ENCODE assay signal across 10 cellular contexts in the genomic region with DNA sequence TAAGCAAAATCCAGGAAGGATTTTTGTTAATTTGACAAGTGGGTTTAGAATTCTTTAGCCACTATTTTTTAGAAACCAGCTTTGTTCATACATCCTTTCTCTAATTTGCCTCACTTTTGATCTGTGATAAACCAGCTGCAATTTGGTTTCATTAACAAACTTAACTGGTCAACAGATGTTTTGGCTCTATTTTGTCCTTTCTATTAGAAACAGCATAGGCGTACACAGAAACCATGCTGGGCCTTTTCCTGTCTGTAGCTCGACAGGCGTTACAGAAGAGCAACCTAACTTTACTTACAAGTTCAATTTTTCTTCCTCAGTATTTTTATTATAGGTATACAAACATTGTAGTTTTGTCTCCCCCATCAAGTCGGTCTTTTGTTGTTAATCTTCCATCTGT. TPM values are rescaled to one million over a fixed set of nuclear protein-coding genes. Genes with fewer than 3 reads are reported as not detected.
DNase-seq lines count a peak whose midpoint lies in the region; ATAC-seq and TF ChIP-seq lines count a peak whose summit lies in the region.
"Had no signal": no experiment of that assay in that cellular context is flagged by ENCODE, and none has a peak within 500 bp of the region (broad histone marks: within the 10 kb centered on the region; RNA-seq: fewer than 3 reads in every experiment).

No MANE protein-coding gene starts in this region.

- H4K20me1 ChIP-seq in IMR-90 (ENCODE audit: insufficient read depth, low read length): peaks cover 27% of the 10 kb centered on the region

- no peak overlapping the region for H2BK15ac ChIP-seq in IMR-90 (ENCODE audit: low read depth, low read length)

- ATAC-seq in activated naive CD4-positive, alpha-beta T cell treated with anti-CD3 and anti-CD28 coated beads, Interleukin-2, amount 50 U/mL, for 72 hours: no peak
- ATAC-seq in IMR-90 (ENCODE audit: low read depth): peak; percentile 44; the same call in 1 of the 2 replicates

- BruUV-seq in IMR-90 (replicated peaks; lab: Mats Ljungman, UMichigan): no TSS peak

- no peak for DNase-seq in activated naive CD4-positive, alpha-beta T cell treated with anti-CD3 and anti-CD28 coated beads, Interleukin-2, amount 50 U/mL, for 72 hours (ENCODE audit: low spot score in 2 of 2)
- no peak for DNase-seq in activated naive CD4-positive, alpha-beta T cell treated with Interleukin-2 at 50 U/mL for 16 hours
- DNase-seq in IMR-90 (no peak), colonic mucosa (no peak), testis (no peak), NCI-H187 treated with DMSO at 0.1 percent for 48 hours (lab: John Stamatoyannopoulos, UW) (no peak), islet precursor cell (no peak), KG1 (lab: John Stamatoyannopoulos, UW) (no peak)
- DNase-seq: aorta had no signal

- no peak overlapping the region for H3K4ac ChIP-seq in IMR-90 (ENCODE audit: low read depth, low read length)

- H4K91ac ChIP-seq in IMR-90 (ENCODE audit: insufficient read depth, low read depth, low read length): no peak overlapping the region

- H2AK9ac ChIP-seq in IMR-90 (replicated peaks; ENCODE audit: low read depth, low read length, poor library complexity): no peak overlapping the region

- TF ChIP-seq CTCF in IMR-90 (conservative IDR thresholded peaks at IDR 0.05; ENCODE audit: low read depth, low read length): no peak
- no peak for TF ChIP-seq CTCF in colonic mucosa (IDR thresholded peaks at IDR 0.05)
- no peak for TF ChIP-seq CTCF in testis (IDR thresholded peaks at IDR 0.05)

- POLR2A ChIA-PET in IMR-90 (lab: Charles Lee; ENCODE audit: unreplicated experiment): no interaction called here

- peak overlapping the region; percentile 55 to 68 for H3K27ac Mint-ChIP-seq in activated naive CD4-positive, alpha-beta T cell treated with anti-CD3 and anti-CD28 coated beads, Interleukin-2, amount 50 U/mL, for 72 hours
- H3K27ac Mint-ChIP-seq: progenitor cell of endocrine pancreas had no signal

- no peak overlapping the region for H3K56ac ChIP-seq in IMR-90 (ENCODE audit: extremely low read depth, insufficient read depth, low read length)

- H3K4me1 ChIP-seq in IMR-90 (ENCODE audit: control insufficient read depth, insufficient read depth, low read length) (peaks cover 7% of the 10 kb centered on the region), colonic mucosa (peaks cover 5% of the 10 kb centered on the region), testis (peaks cover 47% of the 10 kb centered on the region)

- peak overlapping the region; percentile 10; the same call in 1 of the 2 replicates for H3K4me2 ChIP-seq in IMR-90 (ENCODE audit: low read depth, low read length)

- in situ Hi-C loops in IMR-90 (cut with MboI; ENCODE audit: low sequenced_read_pairs): no loop called here

- TF ChIP-seq POLR2A in IMR-90 (IDR thresholded peaks at IDR 0.05; ENCODE audit: low read depth, low read length): no peak
- TF ChIP-seq POLR2A in testis (IDR thresholded peaks at IDR 0.05): no peak

- no peak for TF ChIP-seq RAD21 in IMR-90 (IDR thresholded peaks at IDR 0.05; ENCODE audit: low read length)

- H2BK5ac ChIP-seq in IMR-90 (ENCODE audit: low read depth, low read length, poor library complexity, severe bottlenecking): no peak overlapping the region

- H3K36me3 ChIP-seq in IMR-90 (ENCODE audit: control insufficient read depth, insufficient read depth, low read length) (peaks cover 2% of the 10 kb centered on the region; the same call in 1 of the 2 replicates), colonic mucosa (no peaks in the 10 kb centered on the region), testis (ENCODE audit: low read depth, missing control alignments) (no peaks in the 10 kb centered on the region)

- dilution Hi-C loops in IMR-90 (cut with HindIII; ENCODE audit: low sequenced_read_pairs, unreplicated experiment): no loop called here

- peak overlapping the region in 1 of 2 experiments; percentile 22; a peak in 1 of 4 replicates for H4K8ac ChIP-seq in IMR-90 (ENCODE audit: low read depth in 2 of 2, low read length in 2 of 2)

- H3K9me3 ChIP-seq in IMR-90 (ENCODE audit: control insufficient read depth, insufficient read depth, low read length) (no peaks in the 10 kb centered on the region), colonic mucosa (no peaks in the 10 kb centered on the region), testis (no peaks in the 10 kb centered on the region)

- H3K79me1 ChIP-seq in IMR-90 (ENCODE audit: low read depth in 1 of 2, low read length in 2 of 2): peaks cover 31 to 77% of the 10 kb centered on the region in 2 experiments

- intact Hi-C loops in IMR-90 (cut with micrococcal nuclease) (no loop called here), colonic mucosa (cut with DNase I) (no loop called here), testis (cut with DNase I; ENCODE audit: low total_unique reads) (no loop called here)

- no peak overlapping the region for H2AK5ac ChIP-seq in IMR-90 (ENCODE audit: low read depth, low read length)

- H3K27ac ChIP-seq in IMR-90 (ENCODE audit: insufficient read depth, low read length): no peak overlapping the region
- peak overlapping the region; percentile 3 for H3K27ac ChIP-seq in colonic mucosa
- H3K27ac ChIP-seq in testis: peak overlapping the region; percentile 8 to 82

- H3K9me1 ChIP-seq in IMR-90 (ENCODE audit: insufficient read depth, low read length): peaks cover 13% of the 10 kb centered on the region

- peaks cover 0 to 17% of the 10 kb centered on the region in 2 donors for H3K36me3 Mint-ChIP-seq in activated naive CD4-positive, alpha-beta T cell treated with anti-CD3 and anti-CD28 coated beads, Interleukin-2, amount 50 U/mL, for 72 hours

- CTCF ChIA-PET in IMR-90 (lab: Yijun Ruan, JAX): interaction anchor here (0.5 to 0.9 kb wide), 2 partner anchors 25 to 390 kb away, joined by 3 read pairs; no protein-coding TSS in a partner anchor

- WGBS in IMR-90 (ENCODE audit: extremely low coverage in 2 of 2, insufficient read length in 1 of 2), 2 experiments: no CpG with 5 or more reads among the region's 4 CpGs
- 32 to 39% methylated on average over 4 of the region's 4 CpGs for WGBS in testis, 2 donors

- H4K5ac ChIP-seq in IMR-90 (ENCODE audit: low read depth, low read length): no peak overlapping the region

- peak overlapping the region; percentile 10; the same call in 1 of the 2 replicates for H3K23ac ChIP-seq in IMR-90 (ENCODE audit: low read depth, low read length)

- H2BK20ac ChIP-seq in IMR-90 (ENCODE audit: low read depth, low read length): no peak overlapping the region

- H3K18ac ChIP-seq in IMR-90 (ENCODE audit: low read depth, low read length): no peak overlapping the region

- H3K9me3 Mint-ChIP-seq in activated naive CD4-positive, alpha-beta T cell treated with anti-CD3 and anti-CD28 coated beads, Interleukin-2, amount 50 U/mL, for 72 hours: peaks cover 0 to 7% of the 10 kb centered on the region in 2 donors

- H3K9ac ChIP-seq in IMR-90 (ENCODE audit: low read depth, low read length) (no peak overlapping the region), colonic mucosa (ENCODE audit: low read depth in 2 of 2, low read length in 2 of 2) (no peak overlapping the region)

- no peak overlapping the region for H2AFZ ChIP-seq in IMR-90 (replicated peaks; ENCODE audit: low read length, poor library complexity)

- H3K4me3 ChIP-seq in IMR-90 (ENCODE audit: insufficient read depth, low read depth, low read length) (no peak overlapping the region), colonic mucosa (no peak overlapping the region), testis (no peak overlapping the region)

- H3K27me3 ChIP-seq in IMR-90 (ENCODE audit: control insufficient read depth, insufficient read depth, low read length) (no peaks in the 10 kb centered on the region), colonic mucosa (no peaks in the 10 kb centered on the region), testis (no peaks in the 10 kb centered on the region)

- H2BK120ac ChIP-seq in IMR-90 (ENCODE audit: low read depth, low read length): no peak overlapping the region

- H3K14ac ChIP-seq in IMR-90 (replicated peaks; ENCODE audit: low read depth, low read length): no peak overlapping the region

TF ChIP-seq in IMR-90, 13 proteins besides CTCF, POLR2A, EP300 and RAD21:
- TF ChIP-seq, protein P1, sequence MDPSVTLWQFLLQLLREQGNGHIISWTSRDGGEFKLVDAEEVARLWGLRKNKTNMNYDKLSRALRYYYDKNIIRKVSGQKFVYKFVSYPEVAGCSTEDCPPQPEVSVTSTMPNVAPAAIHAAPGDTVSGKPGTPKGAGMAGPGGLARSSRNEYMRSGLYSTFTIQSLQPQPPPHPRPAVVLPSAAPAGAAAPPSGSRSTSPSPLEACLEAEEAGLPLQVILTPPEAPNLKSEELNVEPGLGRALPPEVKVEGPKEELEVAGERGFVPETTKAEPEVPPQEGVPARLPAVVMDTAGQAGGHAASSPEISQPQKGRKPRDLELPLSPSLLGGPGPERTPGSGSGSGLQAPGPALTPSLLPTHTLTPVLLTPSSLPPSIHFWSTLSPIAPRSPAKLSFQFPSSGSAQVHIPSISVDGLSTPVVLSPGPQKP (IDR thresholded peaks at IDR 0.05; ENCODE audit: borderline replicate concordance, low read depth, low read length): no peak
- TF ChIP-seq MXI1 (IDR thresholded peaks at IDR 0.05; ENCODE audit: borderline replicate concordance, low read depth, low read length): no peak
- TF ChIP-seq CEBPB (IDR thresholded peaks at IDR 0.05; ENCODE audit: low read depth, low read length): no peak
- TF ChIP-seq MAFK (IDR thresholded peaks at IDR 0.05; ENCODE audit: low read depth, low read length): no peak
- no peak for TF ChIP-seq FOS (IDR thresholded peaks at IDR 0.05; ENCODE audit: low read depth, low read length)
- no peak for TF ChIP-seq RCOR1 (IDR thresholded peaks at IDR 0.05; ENCODE audit: insufficient replicate concordance, low read length)
- no peak for TF ChIP-seq SMC3 (IDR thresholded peaks at IDR 0.05; ENCODE audit: low read depth, low read length)
- no peak for TF ChIP-seq CHD1 (IDR thresholded peaks at IDR 0.05; ENCODE audit: low read depth, low read length)
- TF ChIP-seq MAZ (IDR thresholded peaks at IDR 0.05; ENCODE audit: borderline replicate concordance, low read depth, low read length): no peak

RNA-seq across cellular contexts. Expression of a gene that starts 28.2 kb away (rescaled TPM):
- total RNA-seq in activated naive CD4-positive, alpha-beta T cell treated with anti-CD3 and anti-CD28 coated beads, Interleukin-2, amount 50 U/mL, for 72 hours: 10 to 100 TPM; 19.4 to 27.1 TPM
- total RNA-seq in IMR-90 (2012; rRNA removed): 27.8 and 28.1 TPM in 2 replicates
- polyA plus RNA-seq in IMR-90 (2012; rRNA removed): 8.1 and 8.8 TPM in 2 replicates
- 3.6 and 4.2 TPM in 2 replicates for polyA plus RNA-seq in IMR-90 (2012; cell fraction: cytosol; rRNA removed)
- 9.0 and 13.6 TPM in 2 replicates for polyA plus RNA-seq in IMR-90 (2012; cell fraction: nucleus; rRNA removed; ENCODE audit: low replicate concordance)
- total RNA-seq in colonic mucosa: 10 to 100 TPM; 18.7 to 24.2 TPM
- total RNA-seq in testis: 100 to 1,000 TPM; 106 to 109 TPM
- polyA plus RNA-seq in testis (ENCODE audit: insufficient read depth, low read depth, low replicate concordance): 23.9 TPM
